In genomic region chr14:23989734-23990445, GRCh38 we compare ENCODE assay signal across 8 cellular contexts. TPM values are rescaled to one million over a fixed set of nuclear protein-coding genes. Genes with fewer than 3 reads are reported as not detected.
DNase-seq lines count a peak whose midpoint lies in the region; ATAC-seq, FAIRE-seq and TF ChIP-seq lines count a peak whose summit lies in the region.
"Not testable (repeated sequence)": the region's sequence is repeated elsewhere in the genome, so short reads cannot be mapped to it uniquely, and the experiment has no call there.

No MANE protein-coding gene starts in this region.

- peak overlapping the region in 3 of 4 donors; percentile 82 to 88 (median 84) for H3K4me3 Mint-ChIP-seq in CD4-positive, CD25-positive, alpha-beta regulatory T cell
- peak overlapping the region; percentile 84 for H3K4me3 Mint-ChIP-seq in activated T-cell treated with anti-CD3 and anti-CD28 coated beads, Interleukin-2, amount 50 U/mL, for 24 hours
- peak overlapping the region; percentile 86 for H3K4me3 Mint-ChIP-seq in dendritic cell treated with granulocyte-macrophage colony-stimulating factor and Interleukin-4, amounts not matched to agents 40 ng/mL and 50 ng/mL, for 4 days
- peak overlapping the region; percentile 85 for H3K4me3 Mint-ChIP-seq in memory B cell

- peak in 1 of 3 donors; percentile 16 for DNase-seq in CD4-positive, CD25-positive, alpha-beta regulatory T cell
- DNase-seq in HL-60 (ENCODE audit: low read depth in 1 of 2, low spot score in 1 of 2); activated T-cell treated with anti-CD3 and anti-CD28 coated beads, Interleukin-2, amount 50 U/mL, for 24 hours; memory B cell (ENCODE audit: low spot score in 2 of 2): not testable (repeated sequence)
- peak; percentile 28 for DNase-seq in NCI-H748 (lab: John Stamatoyannopoulos, UW; ENCODE audit: unreplicated experiment)
- peak; percentile 84 for DNase-seq in small intestine

- intact Hi-C loops in dendritic cell treated with granulocyte-macrophage colony-stimulating factor and Interleukin-4, amounts not matched to agents 40 ng/mL and 50 ng/mL, for 4 days (cut with micrococcal nuclease): loop anchor here (5.0 kb wide), 1 partner anchor 47 kb away; no protein-coding TSS in a partner anchor

- H3K9me3 ChIP-seq in CD4-positive, CD25-positive, alpha-beta regulatory T cell (ENCODE audit: control insufficient read depth in 2 of 2, low read length in 2 of 2); small intestine (ENCODE audit: control insufficient read depth, low read depth): not testable (repeated sequence)

- H3K27me3 ChIP-seq in CD4-positive, CD25-positive, alpha-beta regulatory T cell (ENCODE audit: control insufficient read depth, insufficient read depth, low read length); HL-60 (ENCODE audit: insufficient read depth, poor library complexity, severe bottlenecking); small intestine (ENCODE audit: control insufficient read depth in 2 of 2, insufficient read depth in 2 of 2, low read length in 2 of 2): not testable (repeated sequence)

- H3K4me1 Mint-ChIP-seq in CD4-positive, CD25-positive, alpha-beta regulatory T cell: peaks cover 9 to 24% (median 19%) of the 10 kb centered on the region in 4 donors
- H3K4me1 Mint-ChIP-seq in activated T-cell treated with anti-CD3 and anti-CD28 coated beads, Interleukin-2, amount 50 U/mL, for 24 hours (ENCODE audit: low read depth): peaks cover 25% of the 10 kb centered on the region
- H3K4me1 Mint-ChIP-seq in dendritic cell treated with granulocyte-macrophage colony-stimulating factor and Interleukin-4, amounts not matched to agents 40 ng/mL and 50 ng/mL, for 4 days (ENCODE audit: low read depth): peaks cover 70% of the 10 kb centered on the region
- H3K4me1 Mint-ChIP-seq in memory B cell: peaks cover 19% of the 10 kb centered on the region

- not testable (repeated sequence) for H3K9me3 Mint-ChIP-seq in CD4-positive, CD25-positive, alpha-beta regulatory T cell; activated T-cell treated with anti-CD3 and anti-CD28 coated beads, Interleukin-2, amount 50 U/mL, for 24 hours; dendritic cell treated with granulocyte-macrophage colony-stimulating factor and Interleukin-4, amounts not matched to agents 40 ng/mL and 50 ng/mL, for 4 days; memory B cell

- not testable (repeated sequence) for H3K4me1 ChIP-seq in CD4-positive, CD25-positive, alpha-beta regulatory T cell (ENCODE audit: control insufficient read depth, insufficient read depth, low read length, poor library complexity, severe bottlenecking); small intestine (ENCODE audit: control insufficient read depth in 2 of 2, insufficient read depth in 1 of 2, low read depth in 1 of 2, low read length in 1 of 2)

- not testable (repeated sequence) for TF ChIP-seq CTCF in HL-60 (IDR thresholded peaks at IDR 0.05; ENCODE audit: insufficient read depth, low read length)

- H3K27ac ChIP-seq in CD4-positive, CD25-positive, alpha-beta regulatory T cell (ENCODE audit: insufficient read depth, low read length, poor library complexity, severe bottlenecking): peak overlapping the region; percentile 41
- H3K27ac ChIP-seq in HL-60 (replicated peaks) (peak overlapping the region; percentile 85), small intestine (ENCODE audit: low read depth in 1 of 2, low read length in 1 of 2) (peak overlapping the region; percentile 22 to 67)

- 28 to 54% (median 39%) methylated on average over 19 to 21 of the region's 21 CpGs for WGBS in small intestine, 3 donors

- not testable (repeated sequence) for H3K36me3 ChIP-seq in CD4-positive, CD25-positive, alpha-beta regulatory T cell (ENCODE audit: control insufficient read depth, insufficient read depth, low read length); small intestine (ENCODE audit: control insufficient read depth in 2 of 2, insufficient read depth in 2 of 2, low read length in 2 of 2)

- not testable (repeated sequence) for H3K27me3 Mint-ChIP-seq in CD4-positive, CD25-positive, alpha-beta regulatory T cell; activated T-cell treated with anti-CD3 and anti-CD28 coated beads, Interleukin-2, amount 50 U/mL, for 24 hours; dendritic cell treated with granulocyte-macrophage colony-stimulating factor and Interleukin-4, amounts not matched to agents 40 ng/mL and 50 ng/mL, for 4 days; memory B cell

- not testable (repeated sequence) for ATAC-seq in CD4-positive, CD25-positive, alpha-beta regulatory T cell (ENCODE audit: low read depth in 2 of 2)
- ATAC-seq in GM18502 (IDR thresholded peaks at IDR 0.05; ENCODE audit: poor library complexity, unreplicated experiment): peak; percentile 52
- ATAC-seq in memory B cell (ENCODE audit: low read depth): peak; percentile 28

- not testable (repeated sequence) for FAIRE-seq in small intestine (lab: Jason Lieb, UNC)

- peak overlapping the region; percentile 9 to 91 (median 85) for H3K27ac Mint-ChIP-seq in CD4-positive, CD25-positive, alpha-beta regulatory T cell
- peak overlapping the region; percentile 80 for H3K27ac Mint-ChIP-seq in activated T-cell treated with anti-CD3 and anti-CD28 coated beads, Interleukin-2, amount 50 U/mL, for 24 hours
- peak overlapping the region; percentile 95 for H3K27ac Mint-ChIP-seq in dendritic cell treated with granulocyte-macrophage colony-stimulating factor and Interleukin-4, amounts not matched to agents 40 ng/mL and 50 ng/mL, for 4 days
- peak overlapping the region; percentile 79 for H3K27ac Mint-ChIP-seq in memory B cell

- not testable (repeated sequence) for H3K36me3 Mint-ChIP-seq in CD4-positive, CD25-positive, alpha-beta regulatory T cell; activated T-cell treated with anti-CD3 and anti-CD28 coated beads, Interleukin-2, amount 50 U/mL, for 24 hours (ENCODE audit: low read depth); memory B cell
- peaks cover 22% of the 10 kb centered on the region for H3K36me3 Mint-ChIP-seq in dendritic cell treated with granulocyte-macrophage colony-stimulating factor and Interleukin-4, amounts not matched to agents 40 ng/mL and 50 ng/mL, for 4 days (ENCODE audit: low read depth)

- not testable (repeated sequence) for H3K4me3 ChIP-seq in CD4-positive, CD25-positive, alpha-beta regulatory T cell (ENCODE audit: low read depth, low read length); small intestine (ENCODE audit: low read depth in 1 of 2, low read length in 2 of 2)
- peak overlapping the region; percentile 55 for H3K4me3 ChIP-seq in HL-60 (replicated peaks; ENCODE audit: insufficient read depth, low read length)

RNA-seq across cellular contexts. Expression of gene DHRS4L2, which starts 1.2 kb away (rescaled TPM):
- 15.2 TPM for total RNA-seq in CD4-positive, CD25-positive, alpha-beta regulatory T cell
- polyA plus RNA-seq in CD4-positive, CD25-positive, alpha-beta regulatory T cell: 10 to 100 TPM; 13.4 to 22.0 (median 18.5) TPM
- polyA plus RNA-seq in small intestine: 100 to 1,000 TPM; 105 to 162 (median 109) TPM

RNA-seq across cellular contexts. Expression of gene DHRS4, which starts 36.3 kb away (rescaled TPM):
- 7.8 TPM for total RNA-seq in CD4-positive, CD25-positive, alpha-beta regulatory T cell
- polyA plus RNA-seq in CD4-positive, CD25-positive, alpha-beta regulatory T cell: 10 to 100 TPM; 23.5 to 29.0 (median 24.6) TPM
- polyA plus RNA-seq in small intestine: 100 to 1,000 TPM; 121 to 163 (median 149) TPM

Comparison
In these comparisons a context has a peak if more than half of its experiments do, and no peak if none do; other contexts are left out.
1. RNA of gene DHRS4L2, which starts 1.2 kb away (polyA plus RNA-seq): 105 to 162 TPM in small intestine; 13.4 to 22.0 TPM in CD4-positive, CD25-positive, alpha-beta regulatory T cell; every median in the first group is over 4 times any median in the second.
2. RNA of gene DHRS4, which starts 36.3 kb away (polyA plus RNA-seq): 121 to 163 TPM in small intestine; 23.5 to 29.0 TPM in CD4-positive, CD25-positive, alpha-beta regulatory T cell; every median in the first group is over 4 times any median in the second.
3. Peak in every context shown above with its lines, with median percentiles within 50 percentile points of each other: H3K27ac ChIP-seq, H3K27ac Mint-ChIP-seq and H3K4me3 Mint-ChIP-seq.